8 cellular contexts compared by ENCODE assay signal in the genomic region with DNA sequence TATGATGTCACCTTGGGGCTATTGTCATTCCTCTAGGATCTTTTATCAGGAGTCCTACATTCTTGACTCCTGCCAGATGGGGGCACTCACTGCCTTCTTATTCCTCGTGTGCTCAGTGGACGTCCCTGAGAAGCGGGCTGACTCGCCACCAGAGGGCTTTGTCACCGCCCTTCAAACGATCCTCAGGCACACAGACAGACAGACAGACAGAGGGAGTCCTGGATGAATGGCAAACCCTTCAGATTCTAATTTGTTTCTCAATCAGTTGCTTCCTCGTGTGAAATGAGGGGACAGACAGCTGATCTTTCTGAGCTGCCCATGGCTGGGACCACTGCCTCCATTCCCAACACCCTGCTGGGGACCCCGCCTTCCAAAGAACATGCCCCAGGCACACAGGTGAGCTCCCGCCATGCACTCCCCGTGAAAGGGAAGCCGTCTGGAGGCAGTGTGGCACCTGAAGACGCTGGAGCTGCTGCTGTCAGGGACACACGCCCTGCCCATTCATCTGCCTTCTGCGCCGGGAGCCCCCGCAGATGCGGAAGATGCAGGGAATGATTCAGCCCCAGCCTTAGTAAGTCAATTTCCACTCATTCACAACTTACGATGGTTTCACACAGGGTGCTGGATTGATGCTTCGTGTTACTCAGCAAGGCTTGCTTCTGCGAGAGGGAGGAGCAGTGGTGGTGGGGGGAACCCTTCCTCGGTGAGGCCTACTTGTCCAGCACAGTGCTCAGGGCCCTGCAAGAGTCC. TPM values are rescaled to one million over a fixed set of nuclear protein-coding genes. Genes with fewer than 3 reads are reported as not detected.
DNase-seq lines count a peak whose midpoint lies in the region; ATAC-seq and TF ChIP-seq lines count a peak whose summit lies in the region.

No MANE protein-coding gene starts in this region.

- H3K36me3 Mint-ChIP-seq in CD4-positive, alpha-beta T cell (ENCODE audit: low read depth), result no peaks in the 10 kb centered on the region
- no peaks in the 10 kb centered on the region for H3K36me3 Mint-ChIP-seq in activated naive CD4-positive, alpha-beta T cell treated with anti-CD3 and anti-CD28 coated beads, Interleukin-2, amount 10 ng/mL, durations not matched to agents 7 days and 5 days

- no peaks in the 10 kb centered on the region for H3K9me3 Mint-ChIP-seq in CD4-positive, alpha-beta T cell
- peaks cover under 1% of the 10 kb centered on the region for H3K9me3 Mint-ChIP-seq in activated naive CD4-positive, alpha-beta T cell treated with anti-CD3 and anti-CD28 coated beads, Interleukin-2, amount 10 ng/mL, durations not matched to agents 7 days and 5 days

- no peak overlapping the region for H3K4me3 ChIP-seq in RWPE2 (ENCODE audit: severe bottlenecking)

- H3K4me1 ChIP-seq in RWPE2 (ENCODE audit: insufficient read depth, poor library complexity, severe bottlenecking), result no peaks in the 10 kb centered on the region

- no peak overlapping the region for H3K27ac Mint-ChIP-seq in CD4-positive, alpha-beta T cell
- no peak overlapping the region for H3K27ac Mint-ChIP-seq in activated naive CD4-positive, alpha-beta T cell treated with anti-CD3 and anti-CD28 coated beads, Interleukin-2, amount 10 ng/mL, durations not matched to agents 7 days and 5 days

- H3K27me3 Mint-ChIP-seq in CD4-positive, alpha-beta T cell, result peaks cover 6% of the 10 kb centered on the region
- peaks cover 5% of the 10 kb centered on the region for H3K27me3 Mint-ChIP-seq in activated naive CD4-positive, alpha-beta T cell treated with anti-CD3 and anti-CD28 coated beads, Interleukin-2, amount 10 ng/mL, durations not matched to agents 7 days and 5 days

- intact Hi-C loops in CD4-positive, alpha-beta T cell (cut with DNase I, micrococcal nuclease), result loop anchor here (1.0 to 5.0 kb wide), 2 partner anchors 218 to 453 kb away; no protein-coding TSS in a partner anchor

- H3K9me3 ChIP-seq in CD4-positive, alpha-beta T cell (ENCODE audit: control insufficient read depth, low read length), result no peaks in the 10 kb centered on the region
- no peaks in the 10 kb centered on the region for H3K9me3 ChIP-seq in RWPE2 (ENCODE audit: severe bottlenecking)

- DNase-seq in CD4-positive, alpha-beta T cell, result peak; percentile 12 to 53 (median 34)
- DNase-seq in GM20000 (ENCODE audit: low spot score) (peak; percentile 82), M059J (ENCODE audit: low read depth) (peak; percentile 89), RWPE2 (ENCODE audit: low spot score) (no peak), germinal center (ENCODE audit: low spot score) (peak; percentile 67), omental fat pad (ENCODE audit: low spot score) (peak; percentile 52), ureter (ENCODE audit: low spot score) (peak; percentile 86)
- DNase-seq in activated naive CD4-positive, alpha-beta T cell treated with anti-CD3 and anti-CD28 coated beads, Interleukin-2, amount 10 ng/mL, durations not matched to agents 7 days and 5 days, result peak; percentile 79

- H3K27me3 ChIP-seq in CD4-positive, alpha-beta T cell (ENCODE audit: control insufficient read depth, insufficient read depth, low read length), result no peaks in the 10 kb centered on the region
- H3K27me3 ChIP-seq in RWPE2 (ENCODE audit: insufficient read depth, poor library complexity, severe bottlenecking), result no peaks in the 10 kb centered on the region

- H3K27ac ChIP-seq in CD4-positive, alpha-beta T cell (ENCODE audit: low read depth, low read length), result no peak overlapping the region
- no peak overlapping the region for H3K27ac ChIP-seq in RWPE2 (ENCODE audit: poor library complexity, severe bottlenecking)

- POLR2A ChIA-PET in CD4-positive, alpha-beta T cell (lab: Charles Lee), result no interaction called here

- CTCF ChIA-PET in CD4-positive, alpha-beta T cell (lab: Charles Lee), result no interaction called here
- CTCF ChIA-PET in activated naive CD4-positive, alpha-beta T cell treated with anti-CD3 and anti-CD28 coated beads, Interleukin-2, amount 10 ng/mL, durations not matched to agents 7 days and 5 days (lab: Charles Lee), result interaction anchor here (0.8 to 5.9 kb wide), 6 partner anchors 12 to 235 kb away, joined by 3 to 68 read pairs (median 4); no protein-coding TSS in a partner anchor

- no peak overlapping the region for H3K4me3 Mint-ChIP-seq in CD4-positive, alpha-beta T cell
- no peak overlapping the region for H3K4me3 Mint-ChIP-seq in activated naive CD4-positive, alpha-beta T cell treated with anti-CD3 and anti-CD28 coated beads, Interleukin-2, amount 10 ng/mL, durations not matched to agents 7 days and 5 days

- peak; percentile 79 for ATAC-seq in CD4-positive, alpha-beta T cell (ENCODE audit: poor library complexity)
- ATAC-seq in RWPE2 (ENCODE audit: low read depth) (peak; percentile 93), omental fat pad (ENCODE audit: low FRiP score) (peak; percentile 85)

- H3K4me1 Mint-ChIP-seq in CD4-positive, alpha-beta T cell (ENCODE audit: low read depth), result no peaks in the 10 kb centered on the region
- H3K4me1 Mint-ChIP-seq in activated naive CD4-positive, alpha-beta T cell treated with anti-CD3 and anti-CD28 coated beads, Interleukin-2, amount 10 ng/mL, durations not matched to agents 7 days and 5 days, result no peaks in the 10 kb centered on the region

- H3K36me3 ChIP-seq in RWPE2 (ENCODE audit: low read depth), result no peaks in the 10 kb centered on the region

- peak; percentile 55 for TF ChIP-seq CTCF in CD4-positive, alpha-beta T cell (IDR thresholded peaks at IDR 0.05)
- TF ChIP-seq CTCF in GM20000 (IDR thresholded peaks at IDR 0.05; ENCODE audit: extremely low read depth, missing control alignments) (peak; percentile 89), RWPE2 (IDR thresholded peaks at IDR 0.05; ENCODE audit: poor library complexity, severe bottlenecking) (peak; percentile 97), omental fat pad (IDR thresholded peaks at IDR 0.05) (peak in 2 of 3 donors; percentile 77 to 83)

RNA-seq across cellular contexts. Expression of gene SH3PXD2B, which starts 24.9 kb away (rescaled TPM):
- under 1 TPM; 0.60 to 0.95 TPM for total RNA-seq in CD4-positive, alpha-beta T cell
- 8.5 and 15.7 TPM in 2 replicates for total RNA-seq in M059J (2014; rRNA removed; shearing (Covaris generic))
- total RNA-seq in omental fat pad (10 to 100 TPM; 29.3 to 47.1 (median 44.3) TPM), ureter (39.8 TPM)
